Comparison of ENCODE assay signal across 1 cellular context in genomic region chr2:127636248-127637235, GRCh38.
TF ChIP-seq lines count a peak whose summit lies in the region.

No MANE protein-coding gene starts in this region.

TF ChIP-seq in HepG2, 621 proteins besides CTCF, POLR2A, EP300 and RAD21:
- no peak for TF ChIP-seq KLF13 (CRISPR knock-in tag; IDR thresholded peaks at IDR 0.05)
- peak; percentile 46; the same call in 1 of the 2 replicates for TF ChIP-seq ZFX (CRISPR knock-in tag; IDR thresholded peaks at IDR 0.05; ENCODE audit: low read depth)
- peak; percentile 13; the same call in 1 of the 2 replicates for TF ChIP-seq ZFP91 (CRISPR knock-in tag; IDR thresholded peaks at IDR 0.05; ENCODE audit: borderline replicate concordance)
- peak; percentile 21; the same call in 1 of the 2 replicates for TF ChIP-seq UBTF (CRISPR knock-in tag; IDR thresholded peaks at IDR 0.05)
- peak; percentile 46 for TF ChIP-seq ZNF687 (CRISPR knock-in tag; IDR thresholded peaks at IDR 0.05)
TF ChIP-seq in HepG2: peak in this region for 4.
